In the genomic region with DNA sequence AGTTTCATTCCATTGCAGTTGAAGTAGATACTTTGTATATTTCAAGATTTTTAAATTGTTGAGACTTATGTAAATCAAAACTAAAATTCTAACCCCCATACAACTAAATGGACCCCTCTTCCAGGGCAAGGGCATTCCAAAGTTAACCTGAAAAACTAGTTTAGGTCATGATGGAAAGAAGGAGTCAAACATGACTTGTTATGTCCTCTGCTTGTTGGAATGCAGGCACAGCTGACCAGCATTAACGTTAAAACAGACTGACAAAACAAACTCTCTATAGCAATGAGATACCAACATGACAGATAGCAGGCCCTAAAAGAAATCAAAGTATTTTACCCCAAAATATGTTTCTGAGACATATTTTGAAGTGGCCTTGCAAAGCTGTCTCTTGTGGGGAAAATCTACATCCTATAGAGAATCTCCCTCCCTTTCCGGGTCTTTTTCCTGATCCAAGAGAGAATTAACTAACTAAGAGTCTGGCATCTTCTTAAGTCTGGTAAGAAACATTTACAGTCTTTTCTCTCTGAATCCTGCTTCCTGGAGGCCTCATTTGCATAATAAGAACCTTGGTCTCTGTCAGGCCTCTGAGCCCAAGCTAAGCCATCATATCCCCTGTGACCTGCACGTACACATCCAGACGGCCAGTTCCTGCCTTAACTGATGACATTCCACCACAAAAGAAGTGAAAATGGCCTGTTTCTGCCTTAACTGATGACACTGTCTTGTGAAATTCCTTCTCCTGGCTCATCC, we compare ENCODE assay signal across 29 cellular contexts.
"Had no signal": no experiment of that assay in that cellular context is flagged by ENCODE, and none has a peak within 500 bp of the region (broad histone marks: within the 10 kb centered on the region; RNA-seq: fewer than 3 reads in every experiment).

No MANE protein-coding gene starts in this region.

- H3K27me3 ChIP-seq: brain microvascular endothelial cell, gastroesophageal sphincter had no signal

- H3K4me3 ChIP-seq: coronary artery, esophagus squamous epithelium, gastroesophageal sphincter had no signal

- DNase-seq: activated CD4-positive, alpha-beta memory T cell treated with anti-CD3 and anti-CD28 coated beads, Interleukin-2, amount 10 ng/mL, durations not matched to agents 7 days and 5 days; activated CD4-positive, alpha-beta T cell treated with anti-CD3 and anti-CD28 coated beads for 36 hours; activated CD4-positive, alpha-beta T cell treated with anti-CD3 and anti-CD28 coated beads, Interleukin-2, amount 10 ng/mL, durations not matched to agents 7 days and 5 days; activated CD4-positive, alpha-beta T cell treated with anti-CD3 and anti-CD28 coated beads, Interleukin-2, amount 50 U/mL, for 4 hours; activated CD4-positive, CD25-positive, alpha-beta regulatory T cell; activated CD4-positive, CD25-positive, alpha-beta regulatory T cell treated with anti-CD3 and anti-CD28 coated beads, Interleukin-2, amount 50 U/mL, for 72 hours; activated effector memory CD4-positive, alpha-beta T cell treated with Interleukin-2 at 50 U/mL for 16 hours; activated gamma-delta T cell treated with Interleukin-2 at 50 U/mL for 16 hours; activated naive CD4-positive, alpha-beta T cell treated with anti-CD3 and anti-CD28 coated beads, Interleukin-2, amount 50 U/mL, for 16 hours; activated naive CD4-positive, alpha-beta T cell treated with Interleukin-2 at 50 U/mL for 16 hours; activated T-cell treated with anti-CD3 and anti-CD28 coated beads, Interleukin-2, amount 50 U/mL, for 4 hours; amniotic stem cell; anterior cingulate cortex; brain microvascular endothelial cell; dermis blood vessel endothelial cell; effector CD4-positive, alpha-beta T cell; esophagus squamous epithelium; foreskin melanocyte; T-helper 2 cell had no signal

- FAIRE-seq: astrocyte, bronchial epithelial cell, endometrium, endothelial cell of umbilical vein had no signal

- H3K4me1 ChIP-seq: esophagus squamous epithelium, gastroesophageal sphincter had no signal

- ATAC-seq: activated CD4-positive, alpha-beta T cell treated with anti-CD3 and anti-CD28 coated beads for 36 hours; activated T-cell treated with anti-CD3 and anti-CD28 coated beads, Interleukin-2, amount 50 U/mL, for 4 hours; activated T-helper 17 cell treated with anti-CD3 and anti-CD28 coated beads, Interleukin-2, amount 50 U/mL, for 72 hours; gastroesophageal sphincter had no signal

- H3K4me1 Mint-ChIP-seq: activated CD4-positive, alpha-beta memory T cell treated with anti-CD3 and anti-CD28 coated beads, Interleukin-2, amount 10 ng/mL, durations not matched to agents 7 days and 5 days; activated CD4-positive, alpha-beta T cell treated with anti-CD3 and anti-CD28 coated beads for 36 hours; activated CD4-positive, alpha-beta T cell treated with anti-CD3 and anti-CD28 coated beads, Interleukin-2, amount 10 ng/mL, durations not matched to agents 7 days and 5 days; activated T-helper 17 cell treated with anti-CD3 and anti-CD28 coated beads, Interleukin-2, amount 50 U/mL, for 72 hours; central memory CD8-positive, alpha-beta T cell had no signal

- H3K9me3 Mint-ChIP-seq: activated CD4-positive, alpha-beta memory T cell treated with anti-CD3 and anti-CD28 coated beads, Interleukin-2, amount 10 ng/mL, durations not matched to agents 7 days and 5 days; activated CD4-positive, alpha-beta T cell treated with anti-CD3 and anti-CD28 coated beads, Interleukin-2, amount 10 ng/mL, durations not matched to agents 7 days and 5 days; activated T-cell treated with anti-CD3 and anti-CD28 coated beads, Interleukin-2, amount 50 U/mL, for 4 hours; central memory CD8-positive, alpha-beta T cell had no signal

- H3K27ac Mint-ChIP-seq: activated CD4-positive, alpha-beta memory T cell treated with anti-CD3 and anti-CD28 coated beads, Interleukin-2, amount 10 ng/mL, durations not matched to agents 7 days and 5 days; activated CD4-positive, alpha-beta T cell treated with anti-CD3 and anti-CD28 coated beads for 36 hours; activated CD4-positive, alpha-beta T cell treated with anti-CD3 and anti-CD28 coated beads, Interleukin-2, amount 10 ng/mL, durations not matched to agents 7 days and 5 days; activated naive CD8-positive, alpha-beta T cell; activated T-helper 17 cell treated with anti-CD3 and anti-CD28 coated beads, Interleukin-2, amount 50 U/mL, for 72 hours had no signal

- H3K36me3 ChIP-seq: brain microvascular endothelial cell, esophagus squamous epithelium, gastroesophageal sphincter had no signal

- H3K9me3 ChIP-seq: esophagus squamous epithelium, gastroesophageal sphincter had no signal

- H3K27ac ChIP-seq: brain microvascular endothelial cell, coronary artery, epithelial cell of prostate, esophagus squamous epithelium, gastroesophageal sphincter had no signal

- H3K4me3 Mint-ChIP-seq: activated CD4-positive, alpha-beta memory T cell treated with anti-CD3 and anti-CD28 coated beads, Interleukin-2, amount 10 ng/mL, durations not matched to agents 7 days and 5 days; activated CD4-positive, alpha-beta T cell treated with anti-CD3 and anti-CD28 coated beads for 36 hours; activated CD4-positive, alpha-beta T cell treated with anti-CD3 and anti-CD28 coated beads, Interleukin-2, amount 10 ng/mL, durations not matched to agents 7 days and 5 days; activated naive CD8-positive, alpha-beta T cell; activated T-cell treated with anti-CD3 and anti-CD28 coated beads, Interleukin-2, amount 50 U/mL, for 4 hours; activated T-helper 17 cell treated with anti-CD3 and anti-CD28 coated beads, Interleukin-2, amount 50 U/mL, for 72 hours; central memory CD8-positive, alpha-beta T cell had no signal
